In the genomic region with DNA sequence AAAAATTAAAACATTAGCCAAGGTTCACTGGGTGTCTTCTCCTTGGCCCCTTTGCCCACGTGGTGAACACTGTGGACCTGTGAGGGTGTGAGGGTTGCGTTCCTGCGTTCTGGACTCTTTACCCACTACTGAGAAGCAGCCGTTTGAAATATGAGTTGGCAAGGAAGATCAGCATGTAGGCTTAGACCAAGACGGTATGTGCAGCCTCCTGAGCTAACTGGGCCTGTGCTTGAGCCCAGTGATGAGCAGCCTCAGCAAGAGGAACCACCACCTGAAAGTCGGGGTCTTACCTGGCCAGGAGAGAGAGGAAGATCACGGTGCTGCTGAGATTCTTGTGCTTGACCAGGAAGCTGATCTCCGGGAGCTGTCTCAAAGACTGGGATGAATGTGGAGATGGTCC, we compare ENCODE assay signal across 16 cellular contexts. TPM values are rescaled to one million over a fixed set of nuclear protein-coding genes. Genes with fewer than 3 reads are reported as not detected.
DNase-seq lines count a peak whose midpoint lies in the region; ATAC-seq and TF ChIP-seq lines count a peak whose summit lies in the region.
"Had no signal": no experiment of that assay in that cellular context is flagged by ENCODE, and none has a peak within 500 bp of the region (broad histone marks: within the 10 kb centered on the region; RNA-seq: fewer than 3 reads in every experiment).

No MANE protein-coding gene starts in this region.

- no peaks in the 10 kb centered on the region for H3K79me2 ChIP-seq in mammary epithelial cell (ENCODE audit: insufficient read depth, low read length)

- no peaks in the 10 kb centered on the region for H3K9me3 ChIP-seq in upper lobe of right lung
- H3K9me3 ChIP-seq in mammary epithelial cell (replicated peaks; ENCODE audit: insufficient read depth, low read length), result no peaks in the 10 kb centered on the region
- H3K9me3 ChIP-seq: BLaER1 treated with 17β-estradiol and CSF1 and Interleukin-3, amounts not matched to agents 10 nM and 100 nM had no signal

- peaks cover 2% of the 10 kb centered on the region for H3K36me3 ChIP-seq in upper lobe of right lung
- no peaks in the 10 kb centered on the region for H3K36me3 ChIP-seq in mammary epithelial cell (ENCODE audit: insufficient read depth, low read length)

- peaks cover 16% of the 10 kb centered on the region for H3K4me1 Mint-ChIP-seq in WTC11
- no peaks in the 10 kb centered on the region for H3K4me1 Mint-ChIP-seq in activated T-helper 1 cell treated with anti-CD3 and anti-CD28 coated beads, Interleukin-12 subunit alpha, Interleukin-12 subunit beta, Interleukin-2, Interleukin-4 antibody, amounts not matched to agents 30 ng/mL and 10 ng/mL and 1 ng/mL, durations not matched to agents 14 hours and 24 hours and 36 hours (ENCODE audit: low read depth)

- H4K20me1 ChIP-seq in mammary epithelial cell (ENCODE audit: insufficient read depth, low read length), result no peaks in the 10 kb centered on the region

- no peak overlapping the region for H3K4me3 ChIP-seq in upper lobe of right lung
- H3K4me3 ChIP-seq in mammary epithelial cell (replicated peaks in 1 of 3; ENCODE audit: insufficient read depth in 1 of 3, low read depth in 2 of 3, low read length in 3 of 3), result no peak overlapping the region
- H3K4me3 ChIP-seq: BLaER1 treated with 17β-estradiol and CSF1 and Interleukin-3, amounts not matched to agents 10 nM and 100 nM had no signal

- H3K9ac ChIP-seq in mammary epithelial cell (ENCODE audit: insufficient read depth, low read length), result no peak overlapping the region

- no peaks in the 10 kb centered on the region for H3K27me3 Mint-ChIP-seq in WTC11 (ENCODE audit: low read depth)
- peaks cover 3% of the 10 kb centered on the region for H3K27me3 Mint-ChIP-seq in activated T-helper 1 cell treated with anti-CD3 and anti-CD28 coated beads, Interleukin-12 subunit alpha, Interleukin-12 subunit beta, Interleukin-2, Interleukin-4 antibody, amounts not matched to agents 30 ng/mL and 10 ng/mL and 1 ng/mL, durations not matched to agents 14 hours and 24 hours and 36 hours (ENCODE audit: insufficient read depth)

- H3K4me3 Mint-ChIP-seq in WTC11, result no peak overlapping the region
- no peak overlapping the region for H3K4me3 Mint-ChIP-seq in activated T-helper 1 cell treated with anti-CD3 and anti-CD28 coated beads, Interleukin-12 subunit alpha, Interleukin-12 subunit beta, Interleukin-2, Interleukin-4 antibody, amounts not matched to agents 30 ng/mL and 10 ng/mL and 1 ng/mL, durations not matched to agents 14 hours and 24 hours and 36 hours

- H2AFZ ChIP-seq in mammary epithelial cell (ENCODE audit: low read depth, low read length), result no peak overlapping the region

- H3K27ac ChIP-seq in upper lobe of right lung, result no peak overlapping the region
- H3K27ac ChIP-seq in mammary epithelial cell (ENCODE audit: insufficient read depth, low read depth, low read length), result no peak overlapping the region

- peak; percentile 16 for DNase-seq in activated effector memory CD4-positive, alpha-beta T cell treated with anti-CD3 and anti-CD28 coated beads, Interleukin-2, amount 50 U/mL, for 16 hours
- DNase-seq in activated effector memory CD4-positive, alpha-beta T cell treated with Interleukin-2 at 50 U/mL for 16 hours, result no peak
- no peak for DNase-seq in WTC11 (ENCODE audit: low spot score)
- DNase-seq in left lobe of liver (ENCODE audit: low spot score), result peak; percentile 29
- DNase-seq in upper lobe of right lung, result peak; percentile 21
- no peak for DNase-seq in SIG-M5 treated with dmso at 0.1 percent for 504 hours (lab: John Stamatoyannopoulos, UW; ENCODE audit: unreplicated experiment)
- DNase-seq in activated T-helper 1 cell treated with anti-CD3 and anti-CD28 coated beads, Interleukin-12 subunit alpha, Interleukin-12 subunit beta, Interleukin-2, Interleukin-4 antibody, amounts not matched to agents 30 ng/mL and 10 ng/mL and 1 ng/mL, durations not matched to agents 14 hours and 24 hours and 36 hours (ENCODE audit: low spot score), result no peak
- no peak for DNase-seq in mammary epithelial cell
- DNase-seq: DND-41, KG1, NCI-H1048, NCI-H1436 treated with DMSO at 0.1 percent for 48 hours, NCI-H2081, NCI-H510A, NCI-H774 had no signal

- ATAC-seq in WTC11 (no peak), left lobe of liver (no peak), upper lobe of right lung (no peak)

- H3K4me2 ChIP-seq in mammary epithelial cell (ENCODE audit: insufficient read depth, low read depth, low read length), result no peak overlapping the region

- no peaks in the 10 kb centered on the region for H3K9me3 Mint-ChIP-seq in WTC11
- no peaks in the 10 kb centered on the region for H3K9me3 Mint-ChIP-seq in activated T-helper 1 cell treated with anti-CD3 and anti-CD28 coated beads, Interleukin-12 subunit alpha, Interleukin-12 subunit beta, Interleukin-2, Interleukin-4 antibody, amounts not matched to agents 30 ng/mL and 10 ng/mL and 1 ng/mL, durations not matched to agents 14 hours and 24 hours and 36 hours

- peaks cover 7% of the 10 kb centered on the region for H3K4me1 ChIP-seq in upper lobe of right lung
- H3K4me1 ChIP-seq in mammary epithelial cell (ENCODE audit: insufficient read depth, low read length), result peaks cover 17% of the 10 kb centered on the region

- CTCF ChIA-PET in WTC11 (lab: Charles Lee) (interaction anchor here (1.5 kb wide), 1 partner anchor 122 kb away, joined by 3 read pairs; no protein-coding TSS in a partner anchor), mammary epithelial cell (lab: Charles Lee; ENCODE audit: low non-redundant PET) (no interaction called here)

- H3K36me3 Mint-ChIP-seq in WTC11, result peaks cover 10% of the 10 kb centered on the region
- H3K36me3 Mint-ChIP-seq in activated T-helper 1 cell treated with anti-CD3 and anti-CD28 coated beads, Interleukin-12 subunit alpha, Interleukin-12 subunit beta, Interleukin-2, Interleukin-4 antibody, amounts not matched to agents 30 ng/mL and 10 ng/mL and 1 ng/mL, durations not matched to agents 14 hours and 24 hours and 36 hours (ENCODE audit: low read depth), result no peaks in the 10 kb centered on the region

- POLR2A ChIA-PET in WTC11 (lab: Charles Lee), result no interaction called here

- no peak for TF ChIP-seq CTCF in WTC11 (IDR thresholded peaks at IDR 0.05)
- no peak for TF ChIP-seq CTCF in upper lobe of right lung (IDR thresholded peaks at IDR 0.05)
- no peak for TF ChIP-seq CTCF in mammary epithelial cell (conservative IDR thresholded peaks at IDR 0.05 in 1 of 2, IDR thresholded peaks at IDR 0.05 in 1 of 2; ENCODE audit: extremely low read depth in 1 of 2, insufficient read depth in 1 of 2, low read depth in 1 of 2, low read length in 2 of 2)

- H3K27ac Mint-ChIP-seq in WTC11, result 0 out of 2 replicates have a peak overlapping the region, but pooled peaks have one; percentile 72
- no peak overlapping the region for H3K27ac Mint-ChIP-seq in activated T-helper 1 cell treated with anti-CD3 and anti-CD28 coated beads, Interleukin-12 subunit alpha, Interleukin-12 subunit beta, Interleukin-2, Interleukin-4 antibody, amounts not matched to agents 30 ng/mL and 10 ng/mL and 1 ng/mL, durations not matched to agents 14 hours and 24 hours and 36 hours

- dilution Hi-C loops in mammary epithelial cell (cut with HindIII; ENCODE audit: low sequenced_read_pairs), result no loop called here

- no peaks in the 10 kb centered on the region for H3K27me3 ChIP-seq in upper lobe of right lung
- H3K27me3 ChIP-seq in mammary epithelial cell (ENCODE audit: insufficient read depth, low read length), result no peaks in the 10 kb centered on the region
- H3K27me3 ChIP-seq: BLaER1 treated with 17β-estradiol and CSF1 and Interleukin-3, amounts not matched to agents 10 nM and 100 nM had no signal

- intact Hi-C loops in upper lobe of right lung (cut with DNase I) (no loop called here), mammary epithelial cell (cut with micrococcal nuclease) (loop anchor here (2.0 kb wide), 1 partner anchor 22 kb away; no protein-coding TSS in a partner anchor)
- intact Hi-C loops in activated T-helper 1 cell treated with anti-CD3 and anti-CD28 coated beads, Interleukin-12 subunit alpha, Interleukin-12 subunit beta, Interleukin-2, Interleukin-4 antibody, amounts not matched to agents 30 ng/mL and 10 ng/mL and 1 ng/mL, durations not matched to agents 14 hours and 24 hours and 36 hours (cut with micrococcal nuclease), result no loop called here

- in situ Hi-C loops in mammary epithelial cell (cut with MboI; ENCODE audit: low sequenced_read_pairs in 2 of 2), result no loop called here

- BruUV-seq in mammary epithelial cell (replicated peaks; lab: Mats Ljungman, UMichigan), result no TSS peak

- WGBS in mammary epithelial cell (ENCODE audit: low coverage, missing lambda C conversion rate), result 94% methylated on average over 7 of the region's 8 CpGs

TF ChIP-seq in WTC11, 78 proteins besides CTCF, POLR2A, EP300 and RAD21:
- TF ChIP-seq NFYB (CRISPR knock-in tag; conservative IDR thresholded peaks at IDR 0.05; ENCODE audit: low read depth) (no peak), FOXP1 (CRISPR knock-in tag; IDR thresholded peaks at IDR 0.05; ENCODE audit: borderline replicate concordance) (no peak), GTF2I (CRISPR knock-in tag; conservative IDR thresholded peaks at IDR 0.05) (no peak)
- TF ChIP-seq, protein P1, sequence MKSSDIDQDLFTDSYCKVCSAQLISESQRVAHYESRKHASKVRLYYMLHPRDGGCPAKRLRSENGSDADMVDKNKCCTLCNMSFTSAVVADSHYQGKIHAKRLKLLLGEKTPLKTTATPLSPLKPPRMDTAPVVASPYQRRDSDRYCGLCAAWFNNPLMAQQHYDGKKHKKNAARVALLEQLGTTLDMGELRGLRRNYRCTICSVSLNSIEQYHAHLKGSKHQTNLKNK (CRISPR knock-in tag; IDR thresholded peaks at IDR 0.05), result no peak

RNA-seq across cellular contexts. Expression of a gene that starts 19.5 kb away (rescaled TPM):
- total RNA-seq in WTC11 (2021) (21.0 to 24.7 TPM (median 24.2 TPM) in 3 replicates), left lobe of liver (29.3 TPM), upper lobe of right lung (58.2 TPM), mammary epithelial cell (10 to 100 TPM; 72.5 to 91.4 TPM)
- 3.1 and 3.6 TPM in 2 replicates for total RNA-seq in activated T-helper 1 cell treated with anti-CD3 and anti-CD28 coated beads, Interleukin-12 subunit alpha, Interleukin-12 subunit beta, Interleukin-2, Interleukin-4 antibody, amounts not matched to agents 30 ng/mL and 10 ng/mL and 1 ng/mL, durations not matched to agents 14 hours and 24 hours and 36 hours
- 30.9 TPM for polyA plus RNA-seq in mammary epithelial cell
- 41.6 TPM for polyA minus RNA-seq in mammary epithelial cell

Comparison
In these comparisons a context has a peak if more than half of its experiments do, and no peak if none do; other contexts are left out.
1. DNase-seq: peak in activated effector memory CD4-positive, alpha-beta T cell treated with anti-CD3 and anti-CD28 coated beads, Interleukin-2, amount 50 U/mL, for 16 hours (single experiment), left lobe of liver (single experiment) and upper lobe of right lung (single experiment); none in activated effector memory CD4-positive, alpha-beta T cell treated with Interleukin-2 at 50 U/mL for 16 hours (single experiment), WTC11 (single experiment), SIG-M5 treated with dmso at 0.1 percent for 504 hours (single experiment), activated T-helper 1 cell treated with anti-CD3 and anti-CD28 coated beads, Interleukin-12 subunit alpha, Interleukin-12 subunit beta, Interleukin-2, Interleukin-4 antibody, amounts not matched to agents 30 ng/mL and 10 ng/mL and 1 ng/mL, durations not matched to agents 14 hours and 24 hours and 36 hours (single experiment) and mammary epithelial cell (single experiment).